In the genomic region with DNA sequence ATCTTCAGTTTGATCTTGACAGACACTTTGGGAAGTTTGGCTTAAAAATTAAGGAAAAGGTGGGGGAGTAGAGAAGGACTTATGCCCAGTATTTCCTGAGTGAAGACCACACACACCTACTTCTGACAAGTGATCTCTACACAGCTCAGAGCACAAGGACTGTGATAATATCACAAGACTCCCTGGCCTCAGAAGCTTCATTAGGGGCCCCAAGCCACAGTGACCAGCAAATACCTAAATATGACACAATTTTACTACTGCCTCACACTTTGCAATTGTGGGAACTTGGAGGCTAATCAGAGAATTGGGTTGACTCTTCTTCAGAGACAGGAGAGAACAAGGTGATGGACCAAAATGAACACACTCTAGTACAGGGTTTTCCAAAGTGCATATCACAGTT, we compare ENCODE assay signal across 24 cellular contexts. TPM values are rescaled to one million over a fixed set of nuclear protein-coding genes. Genes with fewer than 3 reads are reported as not detected.
DNase-seq lines count a peak whose midpoint lies in the region; ATAC-seq, FAIRE-seq and TF ChIP-seq lines count a peak whose summit lies in the region.
"Had no signal": no experiment of that assay in that cellular context is flagged by ENCODE, and none has a peak within 500 bp of the region (broad histone marks: within the 10 kb centered on the region; RNA-seq: fewer than 3 reads in every experiment).

No MANE protein-coding gene starts in this region.

- peak; percentile 47 for ATAC-seq in GM18511 (IDR thresholded peaks at IDR 0.05; ENCODE audit: unreplicated experiment)
- peak; percentile 31 for ATAC-seq in HG02798 (IDR thresholded peaks at IDR 0.05; ENCODE audit: poor library complexity, unreplicated experiment)
- ATAC-seq: K562 had no signal

- H3K9me2 ChIP-seq in SU-DHL-6 (replicated peaks; ENCODE audit: insufficient read depth, low read length), result no peaks in the 10 kb centered on the region

- H3K27me3 ChIP-seq in SU-DHL-6 (ENCODE audit: low read length) (no peaks in the 10 kb centered on the region), breast epithelium (no peaks in the 10 kb centered on the region)

- peak; percentile 78 for FAIRE-seq in GM12891 (lab: Jason Lieb, UNC)
- FAIRE-seq: K562, RCC 7860 had no signal

- H3K9ac ChIP-seq in SU-DHL-6 (ENCODE audit: low read length), result no peak overlapping the region
- H3K9ac ChIP-seq: GM23248 had no signal

- H3K9me3 ChIP-seq in SU-DHL-6 (ENCODE audit: insufficient read depth, low read length) (no peaks in the 10 kb centered on the region), breast epithelium (no peaks in the 10 kb centered on the region)

- H3K36me3 ChIP-seq in SU-DHL-6 (ENCODE audit: low read length), result no peaks in the 10 kb centered on the region
- no peaks in the 10 kb centered on the region for H3K36me3 ChIP-seq in breast epithelium

- H3F3A ChIP-seq in SU-DHL-6 (ENCODE audit: insufficient read depth), result peaks cover 30% of the 10 kb centered on the region

- TF ChIP-seq CTCF in SU-DHL-6 (IDR thresholded peaks at IDR 0.05; ENCODE audit: insufficient read depth, low read length, poor library complexity, severe bottlenecking) (no peak), breast epithelium (IDR thresholded peaks at IDR 0.05) (no peak), RWPE1 (conservative IDR thresholded peaks at IDR 0.05; ENCODE audit: low read depth) (no peak)

- H4K20me1 ChIP-seq in SU-DHL-6 (ENCODE audit: low read depth, low read length), result no peaks in the 10 kb centered on the region

- intact Hi-C loops in breast epithelium (cut with DNase I; ENCODE audit: low total_unique reads), result loop anchor here (5.0 kb wide), 1 partner anchor 453 kb away; no protein-coding TSS in a partner anchor

- H3K4me1 ChIP-seq in breast epithelium, result no peaks in the 10 kb centered on the region

- H3K4me3 ChIP-seq in SU-DHL-6 (ENCODE audit: insufficient read depth, low read length, poor library complexity, severe bottlenecking) (no peak overlapping the region), breast epithelium (no peak overlapping the region)
- H3K4me3 ChIP-seq: GM23248, K562, SK-N-MC had no signal

- no peak for DNase-seq in GM12891 (ENCODE audit: insufficient read length, low spot score)
- no peak for DNase-seq in stimulated activated CD4-positive, alpha-beta T cell treated with anti-CD3 and anti-CD28 coated beads, Interleukin-1b, Interleukin-23, amount 100 ng/mL, for 48 hours
- no peak for DNase-seq in breast epithelium (ENCODE audit: low spot score in 2 of 2)
- DNase-seq in RWPE1 (ENCODE audit: low spot score), result no peak
- DNase-seq: C1 segment of cervical spinal cord; CD8-positive, alpha-beta memory T cell; DMS53; GM23248; HCEC 1CT; MV-4-11; NCI-H1417; NCI-H187 treated with DMSO at 0.1 percent for 48 hours; NCI-H2227 treated with DMSO at 0.1 percent for 48 hours; NCI-H524; NCI-H82; SHP77; T-helper 1 cell; T1000 had no signal

- H2AFZ ChIP-seq in SU-DHL-6 (ENCODE audit: low read depth, low read length, severe bottlenecking), result no peak overlapping the region
- H2AFZ ChIP-seq: GM23248 had no signal

- CTCF ChIA-PET in RWPE1 (lab: Yijun Ruan, JAX), result interaction anchor here (0.6 kb wide), 1 partner anchor 1846 kb away, joined by 5 read pairs; no protein-coding TSS in a partner anchor

- H3K79me2 ChIP-seq in SU-DHL-6 (ENCODE audit: insufficient read depth, low read length), result no peaks in the 10 kb centered on the region

- H3K27ac ChIP-seq in SU-DHL-6 (ENCODE audit: low read depth, low read length), result no peak overlapping the region
- H3K27ac ChIP-seq in breast epithelium, result no peak overlapping the region
- no peak overlapping the region for H3K27ac ChIP-seq in RWPE1
- H3K27ac ChIP-seq: GM23248, SK-N-MC had no signal

- no peak for TF ChIP-seq POLR2A in GM12891 (IDR thresholded peaks at IDR 0.05; ENCODE audit: low read depth, low read length)
- no peak for TF ChIP-seq POLR2A in breast epithelium (IDR thresholded peaks at IDR 0.05)

- POLR2A ChIA-PET in RWPE1 (lab: Yijun Ruan, JAX; ENCODE audit: low non-redundant PET), result interaction anchor here (0.5 kb wide), 1 partner anchor 542 kb away, joined by 7 read pairs; no protein-coding TSS in a partner anchor

- peak overlapping the region; percentile 9 for H3K4me2 ChIP-seq in SU-DHL-6 (ENCODE audit: low read depth, low read length, poor library complexity, severe bottlenecking)

TF ChIP-seq in GM12891, 5 proteins besides CTCF, POLR2A, EP300 and RAD21:
- TF ChIP-seq SPI1 (IDR thresholded peaks at IDR 0.05; ENCODE audit: low read depth, low read length), result no peak
- TF ChIP-seq POLR2AphosphoS5 (IDR thresholded peaks at IDR 0.05; ENCODE audit: low read depth, low read length), result no peak
- TF ChIP-seq TAF1 (IDR thresholded peaks at IDR 0.05; ENCODE audit: low read depth, low read length), result no peak
- 0 out of 2 replicates have a peak, but pooled peaks have one; percentile 20 for TF ChIP-seq POU2F2 (IDR thresholded peaks at IDR 0.05; ENCODE audit: low read depth, low read length)
- TF ChIP-seq PAX5 (IDR thresholded peaks at IDR 0.05; ENCODE audit: insufficient read depth, low read length, severe bottlenecking), result no peak
TF ChIP-seq in GM12891: peak in this region for 1.

RNA-seq across cellular contexts. Expression of a gene that starts 2.6 kb away (rescaled TPM):
- polyA plus RNA-seq in GM12891 (2012; ENCODE audit: low read depth, missing spikeins), result 2.4 TPM
- total RNA-seq in breast epithelium, result 1 to 10 TPM in 2 of 3 donors, not detected in 1; 3.3 to 5.9 TPM
- total RNA-seq: CD8-positive, alpha-beta memory T cell; GM23248 had no signal
- polyA plus RNA-seq: CD8-positive, alpha-beta memory T cell; GM23248; K562 had no signal

RNA-seq across cellular contexts. Expression of a gene that starts 35.7 kb away (rescaled TPM):
- 14.8 TPM for polyA plus RNA-seq in GM12891 (2012; ENCODE audit: low read depth, missing spikeins)
- total RNA-seq in breast epithelium, result 10 to 100 TPM in 1 of 3 donors, 1 to 10 TPM in 2; 7.3 to 12.6 (median 7.5) TPM
- total RNA-seq: GM23248 had no signal
- polyA plus RNA-seq: CD8-positive, alpha-beta memory T cell; GM23248; K562 had no signal
